Comparison of ENCODE assay signal across 16 cellular contexts in the genomic region with DNA sequence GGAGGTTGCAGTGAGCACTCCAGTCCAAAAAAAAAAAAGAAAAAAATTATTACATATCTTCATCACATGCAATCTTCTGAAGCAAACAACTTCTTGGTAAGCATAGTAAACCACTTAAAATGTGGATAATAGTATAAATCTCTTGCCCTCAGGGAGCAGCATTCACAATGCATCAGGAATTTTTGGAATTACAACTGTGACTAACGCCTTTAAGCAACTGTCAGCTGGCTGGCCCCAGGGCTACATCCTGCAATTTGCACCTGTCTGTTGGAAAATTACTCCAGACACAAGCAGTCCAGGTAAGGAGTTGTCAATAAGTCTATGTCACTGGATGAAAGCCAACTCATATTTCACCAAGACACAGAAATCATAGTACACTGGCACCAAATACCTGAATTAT. TPM values are rescaled to one million over a fixed set of nuclear protein-coding genes. Genes with fewer than 3 reads are reported as not detected.
DNase-seq lines count a peak whose midpoint lies in the region; ATAC-seq and TF ChIP-seq lines count a peak whose summit lies in the region.
"Had no signal": no experiment of that assay in that cellular context is flagged by ENCODE, and none has a peak within 500 bp of the region (broad histone marks: within the 10 kb centered on the region; RNA-seq: fewer than 3 reads in every experiment).

No MANE protein-coding gene starts in this region.

- peaks cover 8% of the 10 kb centered on the region; the same call in 1 of the 2 replicates for H3K27me3 ChIP-seq in iPS-20b (ENCODE audit: insufficient read depth, low read length)
- H3K27me3 ChIP-seq in smooth muscle cell (ENCODE audit: low read depth), result no peaks in the 10 kb centered on the region

- H2AFZ ChIP-seq in smooth muscle cell (ENCODE audit: low read depth), result no peak overlapping the region

- H3K4me1 ChIP-seq in iPS-20b (ENCODE audit: insufficient read depth, low read length) (peaks cover 32% of the 10 kb centered on the region), smooth muscle cell (ENCODE audit: low read depth) (peaks cover 32% of the 10 kb centered on the region)

- CTCF ChIA-PET in RWPE1 (lab: Yijun Ruan, JAX), result interaction anchor here (0.6 to 3.3 kb wide), 3 partner anchors 28 to 173 kb away, joined by 3 to 14 read pairs (median 3); no protein-coding TSS in a partner anchor

- intact Hi-C loops in posterior vena cava (cut with DNase I), result loop anchor here in 1 of 2 donors (5.0 kb wide), 1 partner anchor 433 kb away; no protein-coding TSS in a partner anchor

- DNase-seq in NCI-H1417 (lab: John Stamatoyannopoulos, UW), result peak in 2 of 3 experiments; percentile 62 to 87
- no peak for DNase-seq in NCI-H1417 treated with DMSO at 0.1 percent for 48 hours (lab: John Stamatoyannopoulos, UW)
- peak; percentile 71 for DNase-seq in RWPE1 (ENCODE audit: low spot score)
- no peak for DNase-seq in smooth muscle cell (lab: John Stamatoyannopoulos, UW; ENCODE audit: unreplicated experiment)
- DNase-seq in SIG-M5 treated with dmso at 0.1 percent for 504 hours (lab: John Stamatoyannopoulos, UW; ENCODE audit: unreplicated experiment), result no peak
- DNase-seq in posterior vena cava (ENCODE audit: low spot score), result no peak
- DNase-seq: glutamatergic neuron, left cardiac atrium, NCI-H1694, NCI-H748 treated with DMSO at 0.1 percent for 48 hours, SK-N-SH had no signal

- H3K9ac ChIP-seq in iPS-20b (ENCODE audit: low read depth, low read length) (no peak overlapping the region), smooth muscle cell (ENCODE audit: low read depth) (peak overlapping the region; percentile 26)
- H3K9ac ChIP-seq: SK-N-SH had no signal

- POLR2A ChIA-PET in RWPE1 (lab: Yijun Ruan, JAX; ENCODE audit: low non-redundant PET), result no interaction called here

- peaks cover 45% of the 10 kb centered on the region for H3F3A ChIP-seq in smooth muscle cell (ENCODE audit: low read depth)

- TF ChIP-seq CTCF in RWPE1 (conservative IDR thresholded peaks at IDR 0.05; ENCODE audit: low read depth) (no peak), smooth muscle cell (IDR thresholded peaks at IDR 0.05; ENCODE audit: borderline replicate concordance, insufficient read depth, poor library complexity, severe bottlenecking) (no peak)

- no peaks in the 10 kb centered on the region for H3K36me3 ChIP-seq in iPS-20b (ENCODE audit: insufficient read depth, low read depth, low read length)
- H3K36me3 ChIP-seq in smooth muscle cell (ENCODE audit: low read depth), result no peaks in the 10 kb centered on the region
- H3K36me3 ChIP-seq: spleen had no signal

- H3K27ac ChIP-seq in RWPE1, result peak overlapping the region; percentile 39
- no peak overlapping the region for H3K27ac ChIP-seq in iPS-20b (ENCODE audit: low read length)
- peak overlapping the region; percentile 88 for H3K27ac ChIP-seq in smooth muscle cell (ENCODE audit: low read depth)
- H3K27ac ChIP-seq: 22Rv1 had no signal

- H4K20me1 ChIP-seq in smooth muscle cell (ENCODE audit: low read depth), result no peaks in the 10 kb centered on the region

- no peak for ATAC-seq in HG03460 (IDR thresholded peaks at IDR 0.05; ENCODE audit: unreplicated experiment)
- ATAC-seq: left cardiac atrium had no signal

- 45% methylated on average over 1 of the region's 1 CpG for WGBS in smooth muscle cell (ENCODE audit: low lambda C conversion rate)

- H3K4me3 ChIP-seq in iPS-20b (ENCODE audit: low read length) (peak overlapping the region; percentile 27; the same call in 1 of the 2 replicates), smooth muscle cell (no peak overlapping the region)

- H3K9me3 ChIP-seq in iPS-20b (ENCODE audit: insufficient read depth, low read depth, low read length) (no peaks in the 10 kb centered on the region), smooth muscle cell (replicated peaks; ENCODE audit: low read depth) (no peaks in the 10 kb centered on the region)
- H3K9me3 ChIP-seq: SK-N-SH, spleen had no signal

- peak overlapping the region; percentile 20 for H3K4me2 ChIP-seq in smooth muscle cell
- H3K4me2 ChIP-seq: SK-N-SH had no signal

- no peaks in the 10 kb centered on the region for H3K79me2 ChIP-seq in smooth muscle cell (ENCODE audit: low read depth)

RNA-seq across cellular contexts. Expression of a gene that starts 5.5 kb away (rescaled TPM):
- 10.3 and 18.5 TPM in 2 replicates for total RNA-seq in smooth muscle cell
- 10.0 and 14.1 TPM in 2 replicates for polyA plus RNA-seq in smooth muscle cell
- 10 to 100 TPM; 11.4 to 17.5 TPM for total RNA-seq in posterior vena cava
- polyA plus RNA-seq: neural cell had no signal

RNA-seq across cellular contexts. Expression of a gene that starts 9.0 kb away (rescaled TPM):
- total RNA-seq in smooth muscle cell, result 85.8 and 220 TPM in 2 replicates
- polyA plus RNA-seq in smooth muscle cell, result 274 and 296 TPM in 2 replicates
- 10 to 100 TPM; 58.5 to 58.9 TPM for total RNA-seq in posterior vena cava

RNA-seq across cellular contexts. Expression of a gene that starts 15.7 kb away (rescaled TPM):
- total RNA-seq in smooth muscle cell (444 and 491 TPM in 2 replicates), posterior vena cava (100 to 1,000 TPM; 229 to 234 TPM)
- polyA plus RNA-seq in smooth muscle cell, result 52.3 and 58.1 TPM in 2 replicates

RNA-seq across cellular contexts. Expression of a gene that starts 50.8 kb away (rescaled TPM):
- total RNA-seq in smooth muscle cell (32.4 and 38.8 TPM in 2 replicates), posterior vena cava (100 to 1,000 TPM; 129 to 139 TPM)
- polyA plus RNA-seq in smooth muscle cell, result 81.2 and 87.1 TPM in 2 replicates

RNA-seq across cellular contexts. Expression of a gene that starts 54.2 kb away (rescaled TPM):
- total RNA-seq in smooth muscle cell (88.8 and 93.8 TPM in 2 replicates), posterior vena cava (10 to 100 TPM; 49.7 to 53.7 TPM)
- polyA plus RNA-seq in smooth muscle cell, result 55.9 and 69.3 TPM in 2 replicates

Comparison
In these comparisons a context has a peak if more than half of its experiments do, and no peak if none do; other contexts are left out.
1. DNase-seq: peak in NCI-H1417 (2 of 3) and RWPE1 (single experiment); none in NCI-H1417 treated with DMSO at 0.1 percent for 48 hours (single experiment), smooth muscle cell (single experiment), SIG-M5 treated with dmso at 0.1 percent for 504 hours (single experiment) and posterior vena cava (single experiment).